ENCODE assay signal across 20 cellular contexts in the genomic region with DNA sequence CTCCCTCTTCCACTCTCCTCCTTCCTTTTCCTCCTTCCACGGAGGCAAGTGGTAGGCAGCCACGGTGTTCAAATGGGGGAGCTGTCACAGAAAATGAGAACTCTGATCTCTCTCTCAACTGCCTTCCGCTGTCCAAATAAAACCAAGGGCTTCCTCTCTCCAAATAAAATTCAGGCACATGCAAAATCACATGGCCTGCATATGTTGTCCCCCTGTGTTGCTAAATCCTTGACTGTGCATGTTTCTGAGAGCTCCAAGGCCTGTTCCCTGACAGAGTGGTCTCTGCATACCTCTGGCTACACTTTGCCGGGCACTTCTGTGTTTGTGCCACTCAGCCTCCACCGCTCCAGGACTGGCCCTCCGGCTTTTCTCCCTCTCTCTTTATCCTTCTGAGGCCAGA. TPM values are rescaled to one million over a fixed set of nuclear protein-coding genes. Genes with fewer than 3 reads are reported as not detected.
DNase-seq lines count a peak whose midpoint lies in the region; ATAC-seq, FAIRE-seq and TF ChIP-seq lines count a peak whose summit lies in the region.
"Not testable (repeated sequence)": the region's sequence is repeated elsewhere in the genome, so short reads cannot be mapped to it uniquely, and the experiment has no call there.
"Had no signal": no experiment of that assay in that cellular context is flagged by ENCODE, and none has a peak within 500 bp of the region (broad histone marks: within the 10 kb centered on the region; RNA-seq: fewer than 3 reads in every experiment).

No MANE protein-coding gene starts in this region.

- not testable (repeated sequence) for H3K27ac Mint-ChIP-seq in GM23338, WTC11

- TF ChIP-seq RAD21 in HepG2 (CRISPR knock-in tag; IDR thresholded peaks at IDR 0.05): not testable (repeated sequence)

- not testable (repeated sequence) for H3K9me3 ChIP-seq in left lung; HepG2 (ENCODE audit: low read length); right lobe of liver

- H3K36me3 ChIP-seq in GM23338 (ENCODE audit: insufficient read depth); left lung; HepG2 (replicated peaks in 1 of 2; ENCODE audit: control insufficient read depth in 1 of 2, insufficient read depth in 2 of 2, low read length in 2 of 2); right lobe of liver: not testable (repeated sequence)

- CTCF ChIA-PET in WTC11 (lab: Charles Lee); HepG2 (lab: Yijun Ruan, JAX; ENCODE audit: low intra/inter-chr PET ratio, low total read pairs): not testable (repeated sequence)

- H4K20me1 ChIP-seq in GM23338 (replicated peaks; ENCODE audit: insufficient read depth); HepG2 (ENCODE audit: insufficient read depth, low read length): not testable (repeated sequence)

- DNase-seq in GM23338 (ENCODE audit: low spot score); WTC11 (ENCODE audit: low spot score); left lung; HepG2 (ENCODE audit: low spot score); right lobe of liver; sciatic nerve (ENCODE audit: low spot score): not testable (repeated sequence)

- not testable (repeated sequence) for H3K9me2 ChIP-seq in GM23338 (ENCODE audit: insufficient read depth)

- WGBS in HepG2 (ENCODE audit: low lambda C conversion rate): no CpG with 5 or more reads among the region's 6 CpGs
- WGBS in right lobe of liver (ENCODE audit: insufficient coverage, low coverage, low lambda C conversion rate, missing lambda C conversion rate): no CpG with 5 or more reads among the region's 6 CpGs

- not testable (repeated sequence) for FAIRE-seq in HepG2 (lab: Jason Lieb, UNC)

- not testable (repeated sequence) for H3K27me3 Mint-ChIP-seq in GM23338 (ENCODE audit: insufficient read depth, low read depth, poor library complexity); WTC11 (ENCODE audit: low read depth)

- H3K4me3 ChIP-seq in GM23338; left lung; HepG2 (replicated peaks in 1 of 3; ENCODE audit: insufficient read depth in 1 of 3, low read depth in 2 of 3, low read length in 3 of 3); right lobe of liver: not testable (repeated sequence)

- H3K27me3 ChIP-seq in GM23338 (ENCODE audit: insufficient read depth); left lung; HepG2 (ENCODE audit: control insufficient read depth in 1 of 2, insufficient read depth in 2 of 2, low read length in 2 of 2); right lobe of liver: not testable (repeated sequence)

- POLR2A ChIA-PET in WTC11 (lab: Charles Lee); HepG2 (lab: Yijun Ruan, JAX): not testable (repeated sequence)

- intact Hi-C loops in left lung (cut with DNase I); HepG2 (cut with micrococcal nuclease; ENCODE audit: unreplicated experiment); right lobe of liver (cut with DNase I); sciatic nerve (cut with DNase I): not testable (repeated sequence)

- TF ChIP-seq CTCF in GM23338 (conservative IDR thresholded peaks at IDR 0.05; ENCODE audit: low read depth in 2 of 2); WTC11 (IDR thresholded peaks at IDR 0.05); left lung (IDR thresholded peaks at IDR 0.05); HepG2 (CRISPR knock-in tag; IDR thresholded peaks at IDR 0.05); right lobe of liver (IDR thresholded peaks at IDR 0.05): not testable (repeated sequence)

- H2AFZ ChIP-seq in GM23338; HepG2 (ENCODE audit: low read length): not testable (repeated sequence)

- H3K4me1 ChIP-seq in GM23338 (ENCODE audit: insufficient read depth); left lung; HepG2 (ENCODE audit: insufficient read depth, low read length); right lobe of liver: not testable (repeated sequence)

- peaks cover 11% of the 10 kb centered on the region for H3K4me1 Mint-ChIP-seq in GM23338
- H3K4me1 Mint-ChIP-seq in WTC11: peaks cover 10% of the 10 kb centered on the region

- not testable (repeated sequence) for H3K4me3 Mint-ChIP-seq in GM23338, WTC11

- ATAC-seq in GM23338: peak; percentile 32; the same call in 2 of the 3 replicates
- peak; percentile 11; the same call in 1 of the 2 replicates for ATAC-seq in WTC11
- peak; percentile 20 for ATAC-seq in left lung
- peak; percentile 25; the same call in 1 of the 3 replicates for ATAC-seq in HepG2
- ATAC-seq in right lobe of liver: peak in 3 of 4 donors; percentile 9 to 55 (median 34)
- ATAC-seq in sciatic nerve: peak; percentile 59

- not testable (repeated sequence) for H3K79me2 ChIP-seq in GM23338 (replicated peaks; ENCODE audit: insufficient read depth); HepG2 (ENCODE audit: insufficient read depth, low read length)

- not testable (repeated sequence) for H3K27ac ChIP-seq in GM23338 (ENCODE audit: low read depth); left lung; HepG2 (ENCODE audit: extremely low read length, insufficient read depth, low read length); right lobe of liver

- not testable (repeated sequence) for H3K9me3 Mint-ChIP-seq in GM23338, WTC11

- not testable (repeated sequence) for BruUV-seq in HepG2 (replicated peaks; lab: Mats Ljungman, UMichigan)

- not testable (repeated sequence) for TF ChIP-seq EP300 in HepG2 (IDR thresholded peaks at IDR 0.05; ENCODE audit: low read depth in 2 of 2, low read length in 2 of 2); HepG2 (CRISPR knock-in tag; IDR thresholded peaks at IDR 0.05; ENCODE audit: borderline replicate concordance)

- TF ChIP-seq POLR2A in HepG2 (IDR thresholded peaks at IDR 0.05; ENCODE audit: insufficient read depth in 1 of 2, low read depth in 2 of 2, low read length in 2 of 2); right lobe of liver (IDR thresholded peaks at IDR 0.05): not testable (repeated sequence)

- in situ Hi-C loops in HepG2 (cut with HindIII; ENCODE audit: extremely low pct_ligation_motif_present, low pct_unique_long_range_greater_than_20kb): not testable (repeated sequence)

- H3F3A ChIP-seq in GM23338 (replicated peaks; ENCODE audit: low read depth): not testable (repeated sequence)

- H3K36me3 Mint-ChIP-seq in GM23338 (ENCODE audit: low read depth); WTC11: not testable (repeated sequence)

- not testable (repeated sequence) for H3K9ac ChIP-seq in HepG2 (ENCODE audit: insufficient read depth, low read depth, low read length)

- not testable (repeated sequence) for H3K4me2 ChIP-seq in GM23338; HepG2 (ENCODE audit: low read depth, low read length)

RNA-seq across cellular contexts. Expression of a gene that starts 39.0 kb away (rescaled TPM):
- total RNA-seq in GM23338 (2014; rRNA removed; shearing (Covaris generic)): not detected in 2 replicates
- 0.10 TPM in 1 of 2 replicates, not detected in the other for polyA plus RNA-seq in GM23338 (2016; fragmentation: Nextera tagmentation; extraction: Ambion mirVana)
- total RNA-seq in WTC11 (2021): 0.11 to 0.32 TPM (median 0.11 TPM) in 3 replicates
- 100 to 1,000 TPM in 1 of 2 donors, 10 to 100 TPM in 1; 56.3 to 237 TPM for total RNA-seq in left lung
- not detected in 2 replicates for total RNA-seq in HepG2 (2016; rRNA removed; fragmentation: Illumina TruSeq; extraction: Trizol)
- total RNA-seq in HepG2 (2016; cell fraction: cytosol; rRNA removed; fragmentation: Illumina TruSeq; extraction: Trizol; ENCODE audit: low read depth): not detected in 2 replicates
- not detected in 2 replicates for total RNA-seq in HepG2 (2016; cell fraction: insoluble cytoplasmic fraction; rRNA removed; fragmentation: Illumina TruSeq; extraction: Trizol)
- not detected in 2 replicates for total RNA-seq in HepG2 (2016; cell fraction: membrane; rRNA removed; fragmentation: Illumina TruSeq; extraction: Trizol)
- not detected in 2 replicates for total RNA-seq in HepG2 (2016; cell fraction: nucleus; rRNA removed; fragmentation: Illumina TruSeq; extraction: Trizol)
- not detected in 2 replicates for polyA plus RNA-seq in HepG2 (2011; rRNA removed)
- polyA plus RNA-seq in HepG2 (2011; cell fraction: cytosol; rRNA removed): not detected in 2 replicates
- not detected in 2 replicates for polyA plus RNA-seq in HepG2 (2011; cell fraction: nucleus; rRNA removed)
- polyA plus RNA-seq in HepG2 (2012): not detected in 2 replicates
- not detected in 2 replicates for polyA plus RNA-seq in HepG2 (2016; cell fraction: cytosol; fragmentation: Illumina TruSeq; extraction: Trizol; ENCODE audit: low read depth)
- polyA plus RNA-seq in HepG2 (2016; cell fraction: insoluble cytoplasmic fraction; fragmentation: Illumina TruSeq; extraction: Trizol; ENCODE audit: low read depth): not detected in 2 replicates
- not detected in 2 replicates for polyA plus RNA-seq in HepG2 (2016; cell fraction: membrane; fragmentation: Illumina TruSeq; extraction: Trizol; ENCODE audit: low read depth)
- not detected in 2 replicates for polyA plus RNA-seq in HepG2 (2016; cell fraction: nucleus; fragmentation: Illumina TruSeq; extraction: Trizol; ENCODE audit: insufficient read depth, low read depth)
- polyA minus RNA-seq in HepG2 (2011; rRNA and poly(A)+ RNA removed; ENCODE audit: low replicate concordance): not detected in 2 replicates
- polyA minus RNA-seq in HepG2 (2011; cell fraction: cytosol; rRNA and poly(A)+ RNA removed): not detected in 2 replicates
- polyA minus RNA-seq in HepG2 (2011; cell fraction: nucleus; rRNA and poly(A)+ RNA removed): not detected in 2 replicates
- 100 to 1,000 TPM in 1 of 6 experiments, 10 to 100 TPM in 5; 17.6 to 127 (median 31.2) TPM for total RNA-seq in right lobe of liver
- total RNA-seq in sciatic nerve: 48.8 TPM
- total RNA-seq: A172; A673; Caco-2; Calu3; CD4-positive, CD25-positive, alpha-beta regulatory T cell; Daoy had no signal
- polyA plus RNA-seq: A549, AG04450, BJ had no signal

RNA-seq across cellular contexts. Expression of a gene that starts 42.4 kb away (rescaled TPM):
- total RNA-seq in GM23338 (2014; rRNA removed; shearing (Covaris generic)): not detected in 2 replicates
- polyA plus RNA-seq in GM23338 (2016; fragmentation: Nextera tagmentation; extraction: Ambion mirVana): not detected in 2 replicates
- total RNA-seq in WTC11 (2021): not detected in 3 replicates
- total RNA-seq in left lung: 10 to 100 TPM in 1 of 2 donors, 1 to 10 TPM in 1; 7.8 to 74.8 TPM
- not detected in 2 replicates for total RNA-seq in HepG2 (2016; rRNA removed; fragmentation: Illumina TruSeq; extraction: Trizol)
- not detected in 2 replicates for total RNA-seq in HepG2 (2016; cell fraction: cytosol; rRNA removed; fragmentation: Illumina TruSeq; extraction: Trizol; ENCODE audit: low read depth)
- not detected in 2 replicates for total RNA-seq in HepG2 (2016; cell fraction: insoluble cytoplasmic fraction; rRNA removed; fragmentation: Illumina TruSeq; extraction: Trizol)
- total RNA-seq in HepG2 (2016; cell fraction: membrane; rRNA removed; fragmentation: Illumina TruSeq; extraction: Trizol): not detected in 2 replicates
- total RNA-seq in HepG2 (2016; cell fraction: nucleus; rRNA removed; fragmentation: Illumina TruSeq; extraction: Trizol): not detected in 2 replicates
- polyA plus RNA-seq in HepG2 (2011; rRNA removed): not detected in 2 replicates
- polyA plus RNA-seq in HepG2 (2011; cell fraction: cytosol; rRNA removed): not detected in 2 replicates
- not detected in 2 replicates for polyA plus RNA-seq in HepG2 (2011; cell fraction: nucleus; rRNA removed)
- polyA plus RNA-seq in HepG2 (2012): not detected in 2 replicates
- not detected in 2 replicates for polyA plus RNA-seq in HepG2 (2016; cell fraction: cytosol; fragmentation: Illumina TruSeq; extraction: Trizol; ENCODE audit: low read depth)
- polyA plus RNA-seq in HepG2 (2016; cell fraction: insoluble cytoplasmic fraction; fragmentation: Illumina TruSeq; extraction: Trizol; ENCODE audit: low read depth): not detected in 2 replicates
- polyA plus RNA-seq in HepG2 (2016; cell fraction: membrane; fragmentation: Illumina TruSeq; extraction: Trizol; ENCODE audit: low read depth): not detected in 2 replicates
- polyA plus RNA-seq in HepG2 (2016; cell fraction: nucleus; fragmentation: Illumina TruSeq; extraction: Trizol; ENCODE audit: insufficient read depth, low read depth): not detected in 2 replicates
- not detected in 2 replicates for polyA minus RNA-seq in HepG2 (2011; rRNA and poly(A)+ RNA removed; ENCODE audit: low replicate concordance)
- polyA minus RNA-seq in HepG2 (2011; cell fraction: cytosol; rRNA and poly(A)+ RNA removed): not detected in 2 replicates
- polyA minus RNA-seq in HepG2 (2011; cell fraction: nucleus; rRNA and poly(A)+ RNA removed): not detected in 2 replicates
- 10 to 100 TPM in 1 of 6 experiments, 1 to 10 TPM in 5; 1.7 to 14.3 (median 3.6) TPM for total RNA-seq in right lobe of liver
- total RNA-seq in sciatic nerve: 20.7 TPM
- total RNA-seq: A172; A673; B cell; Caco-2; Calu3; CD4-positive, alpha-beta memory T cell; CD4-positive, alpha-beta T cell; CD4-positive, CD25-positive, alpha-beta regulatory T cell; CD8-positive, alpha-beta memory T cell; CD8-positive, alpha-beta T cell; Daoy had no signal
- polyA plus RNA-seq: A549; AG04450; BJ; CD4-positive, alpha-beta memory T cell; CD4-positive, CD25-positive, alpha-beta regulatory T cell had no signal

Comparison
In these comparisons a context has a peak if more than half of its experiments do, and no peak if none do; other contexts are left out.
1. RNA of a gene that starts 39.0 kb away (total RNA-seq): 56.3 to 237 TPM in left lung, 48.8 TPM in sciatic nerve (single experiment) and 17.6 to 127 TPM in right lobe of liver; 0.11 to 0.32 TPM in WTC11, not detected in GM23338 and not detected in HepG2; every median in the first group is over 10 times any median in the second.
2. Peak in every context shown above with its lines, with median percentiles within 50 percentile points of each other: ATAC-seq.